12 cellular contexts compared by ENCODE assay signal in the genomic region with DNA sequence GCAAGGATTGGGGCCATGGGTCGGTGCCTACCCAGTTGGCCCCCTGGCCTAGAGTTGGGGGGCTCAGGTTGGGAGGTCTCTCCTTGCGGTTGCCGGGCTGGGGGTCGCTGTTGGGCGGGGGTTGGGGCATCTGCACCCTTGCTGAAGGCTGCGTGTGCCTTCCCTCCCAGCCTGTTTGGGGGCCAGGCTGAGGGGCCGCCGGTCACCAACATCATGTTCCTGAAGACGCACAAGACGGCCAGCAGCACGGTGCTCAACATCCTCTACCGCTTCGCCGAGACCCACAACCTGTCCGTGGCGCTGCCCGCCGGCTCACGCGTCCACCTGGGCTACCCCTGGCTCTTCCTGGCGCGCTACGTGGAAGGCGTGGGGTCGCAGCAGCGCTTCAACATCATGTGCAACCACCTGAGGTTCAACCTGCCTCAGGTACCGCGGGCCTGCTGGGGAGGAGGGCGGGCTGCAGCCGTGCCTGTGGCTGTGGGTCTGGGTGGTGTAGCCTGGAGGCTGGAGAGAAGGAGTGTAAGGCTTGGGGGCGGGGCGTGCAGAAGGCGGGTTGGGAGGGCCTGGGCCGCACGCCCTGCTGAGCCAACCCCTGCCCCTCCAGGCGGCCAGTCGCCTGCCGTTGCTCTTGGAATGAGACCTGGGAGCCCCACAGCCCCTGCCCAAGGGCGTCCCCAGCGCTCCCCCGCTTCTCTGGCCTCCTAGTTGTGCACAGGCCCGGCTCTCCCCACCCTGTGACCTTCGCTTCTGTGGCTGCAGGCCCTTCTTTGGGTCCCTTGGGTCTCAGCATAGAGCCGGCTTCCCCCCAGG. TPM values are rescaled to one million over a fixed set of nuclear protein-coding genes. Genes with fewer than 3 reads are reported as not detected.
A peak's percentile ranks its signal among the peaks of the same experiment; 100 is the strongest.
DNase-seq lines count a peak whose midpoint lies in the region; ATAC-seq, FAIRE-seq and TF ChIP-seq lines count a peak whose summit lies in the region.
"Had no signal": no experiment of that assay in that cellular context is flagged by ENCODE, and none has a peak within 500 bp of the region (broad histone marks: within the 10 kb centered on the region; RNA-seq: fewer than 3 reads in every experiment).

No MANE protein-coding gene starts in this region.

- no peak for TF ChIP-seq RAD21 in HepG2 (CRISPR knock-in tag; IDR thresholded peaks at IDR 0.05)

- H3K36me3 Mint-ChIP-seq in activated CD8-positive, alpha-beta memory T cell treated with anti-CD3 and anti-CD28 coated beads, Interleukin-2, amount 10 ng/mL, durations not matched to agents 7 days and 5 days: no peaks in the 10 kb centered on the region

- no peaks in the 10 kb centered on the region for H3K27me3 ChIP-seq in HepG2 (ENCODE audit: control insufficient read depth in 1 of 2, insufficient read depth in 2 of 2, low read length in 2 of 2)
- peaks cover 0 to 15% (median 4%) of the 10 kb centered on the region in 4 donors for H3K27me3 ChIP-seq in upper lobe of left lung

- H3K9me3 ChIP-seq in HepG2 (ENCODE audit: low read length): no peaks in the 10 kb centered on the region
- no peaks in the 10 kb centered on the region for H3K9me3 ChIP-seq in upper lobe of left lung

- H3K4me3 Mint-ChIP-seq in activated CD8-positive, alpha-beta memory T cell treated with anti-CD3 and anti-CD28 coated beads, Interleukin-2, amount 10 ng/mL, durations not matched to agents 7 days and 5 days: no peak overlapping the region
- H3K4me3 Mint-ChIP-seq: activated T-helper 1 cell treated with anti-CD3 and anti-CD28 coated beads, Interleukin-12 subunit alpha, Interleukin-12 subunit beta, Interleukin-2, Interleukin-4 antibody, amounts not matched to agents 30 ng/mL and 10 ng/mL and 1 ng/mL, durations not matched to agents 14 hours and 24 hours and 36 hours had no signal

- H3K9ac ChIP-seq in HepG2 (ENCODE audit: insufficient read depth, low read depth, low read length): no peak overlapping the region
- H3K9ac ChIP-seq: parathyroid adenoma had no signal

- DNase-seq in activated gamma-delta T cell treated with Interleukin-2 at 50 U/mL for 16 hours (peak; percentile 3), activated gamma-delta T cell (lab: John Stamatoyannopoulos, UW) (no peak), HepG2 (ENCODE audit: low spot score) (no peak), upper lobe of left lung (peak; percentile 18 to 77), G401 (ENCODE audit: low spot score) (no peak)
- peak; percentile 36 for DNase-seq in activated CD8-positive, alpha-beta memory T cell treated with anti-CD3 and anti-CD28 coated beads, Interleukin-2, amount 10 ng/mL, durations not matched to agents 7 days and 5 days
- DNase-seq: midbrain had no signal

- H2AFZ ChIP-seq in HepG2 (ENCODE audit: low read length): no peak overlapping the region
- H2AFZ ChIP-seq: parathyroid adenoma had no signal

- no peak overlapping the region for H3K4me2 ChIP-seq in HepG2 (ENCODE audit: low read depth, low read length)

- no peak for TF ChIP-seq CTCF in HepG2 (CRISPR knock-in tag; IDR thresholded peaks at IDR 0.05)
- TF ChIP-seq CTCF in upper lobe of left lung (IDR thresholded peaks at IDR 0.05): no peak

- WGBS in HepG2 (ENCODE audit: low lambda C conversion rate): 93% methylated on average over 43 of the region's 44 CpGs
- 79% methylated on average over 18 to 37 of the region's 44 CpGs for WGBS in upper lobe of left lung, 2 donors

- no peak for ATAC-seq in activated CD8-positive, alpha-beta memory T cell treated with anti-CD3 and anti-CD28 coated beads, Interleukin-2, amount 10 ng/mL, durations not matched to agents 7 days and 5 days
- ATAC-seq in HepG2: peak; percentile 5; the same call in 2 of the 3 replicates
- no peak for ATAC-seq in upper lobe of left lung (ENCODE audit: low FRiP score in 2 of 2)
- no peak for ATAC-seq in HG03439 (IDR thresholded peaks at IDR 0.05; ENCODE audit: unreplicated experiment)
- ATAC-seq in HG02938 (IDR thresholded peaks at IDR 0.05; ENCODE audit: unreplicated experiment): no peak

- H3K27ac Mint-ChIP-seq in activated CD8-positive, alpha-beta memory T cell treated with anti-CD3 and anti-CD28 coated beads, Interleukin-2, amount 10 ng/mL, durations not matched to agents 7 days and 5 days: no peak overlapping the region
- H3K27ac Mint-ChIP-seq: activated T-helper 1 cell treated with anti-CD3 and anti-CD28 coated beads, Interleukin-12 subunit alpha, Interleukin-12 subunit beta, Interleukin-2, Interleukin-4 antibody, amounts not matched to agents 30 ng/mL and 10 ng/mL and 1 ng/mL, durations not matched to agents 14 hours and 24 hours and 36 hours had no signal

- CTCF ChIA-PET in activated CD8-positive, alpha-beta memory T cell treated with anti-CD3 and anti-CD28 coated beads, Interleukin-2, amount 10 ng/mL, durations not matched to agents 7 days and 5 days (lab: Charles Lee): no interaction called here
- CTCF ChIA-PET in HepG2 (lab: Yijun Ruan, JAX; ENCODE audit: low intra/inter-chr PET ratio, low total read pairs): no interaction called here

- peaks cover 9% of the 10 kb centered on the region for H3K4me1 Mint-ChIP-seq in activated CD8-positive, alpha-beta memory T cell treated with anti-CD3 and anti-CD28 coated beads, Interleukin-2, amount 10 ng/mL, durations not matched to agents 7 days and 5 days

- TF ChIP-seq POLR2A in HepG2 (IDR thresholded peaks at IDR 0.05; ENCODE audit: insufficient read depth in 1 of 2, low read depth in 2 of 2, low read length in 2 of 2): no peak
- no peak for TF ChIP-seq POLR2A in upper lobe of left lung (IDR thresholded peaks at IDR 0.05)

- FAIRE-seq in HepG2 (lab: Jason Lieb, UNC): no peak

- TF ChIP-seq EP300 in HepG2 (IDR thresholded peaks at IDR 0.05; ENCODE audit: low read depth in 2 of 2, low read length in 2 of 2): no peak
- no peak for TF ChIP-seq EP300 in HepG2 (CRISPR knock-in tag; IDR thresholded peaks at IDR 0.05; ENCODE audit: borderline replicate concordance)
- TF ChIP-seq EP300 in upper lobe of left lung (IDR thresholded peaks at IDR 0.05): no peak

- H3K4me3 ChIP-seq in HepG2 (replicated peaks in 1 of 3; ENCODE audit: insufficient read depth in 1 of 3, low read depth in 2 of 3, low read length in 3 of 3): no peak overlapping the region; a peak in 1 of 6 replicates
- H3K4me3 ChIP-seq in upper lobe of left lung: no peak overlapping the region

- no TSS peak for BruUV-seq in HepG2 (replicated peaks; lab: Mats Ljungman, UMichigan)

- H3K79me2 ChIP-seq in HepG2 (ENCODE audit: insufficient read depth, low read length): no peaks in the 10 kb centered on the region
- H3K79me2 ChIP-seq: parathyroid adenoma had no signal

- H3K36me3 ChIP-seq in HepG2 (replicated peaks in 1 of 2; ENCODE audit: control insufficient read depth in 1 of 2, insufficient read depth in 2 of 2, low read length in 2 of 2) (no peaks in the 10 kb centered on the region), upper lobe of left lung (no peaks in the 10 kb centered on the region)

- H3K4me1 ChIP-seq in HepG2 (ENCODE audit: insufficient read depth, low read length) (peaks cover 31% of the 10 kb centered on the region), upper lobe of left lung (peaks cover 10 to 20% (median 18%) of the 10 kb centered on the region in 4 donors)

- POLR2A ChIA-PET in HepG2 (lab: Yijun Ruan, JAX): interaction anchor here (0.6 to 1.5 kb wide), 2 partner anchors 27 to 31 kb away, joined by 3 to 5 read pairs; no protein-coding TSS in a partner anchor

- in situ Hi-C loops in HepG2 (cut with HindIII; ENCODE audit: extremely low pct_ligation_motif_present, low pct_unique_long_range_greater_than_20kb): no loop called here
- in situ Hi-C loops in G401 (cut with HindIII; ENCODE audit: low sequenced_read_pairs): no loop called here

- intact Hi-C loops in HepG2 (cut with micrococcal nuclease; ENCODE audit: unreplicated experiment): loop anchor here (5.0 kb wide), 1 partner anchor 975 kb away; no protein-coding TSS in a partner anchor

- H3K27me3 Mint-ChIP-seq in activated CD8-positive, alpha-beta memory T cell treated with anti-CD3 and anti-CD28 coated beads, Interleukin-2, amount 10 ng/mL, durations not matched to agents 7 days and 5 days: peaks cover 8% of the 10 kb centered on the region

- H3K27ac ChIP-seq in HepG2 (ENCODE audit: extremely low read length, insufficient read depth, low read length) (no peak overlapping the region), upper lobe of left lung (no peak overlapping the region)
- H3K27ac ChIP-seq: parathyroid adenoma had no signal

- no peaks in the 10 kb centered on the region for H3K9me3 Mint-ChIP-seq in activated CD8-positive, alpha-beta memory T cell treated with anti-CD3 and anti-CD28 coated beads, Interleukin-2, amount 10 ng/mL, durations not matched to agents 7 days and 5 days (ENCODE audit: low read depth)
- H3K9me3 Mint-ChIP-seq: activated T-helper 1 cell treated with anti-CD3 and anti-CD28 coated beads, Interleukin-12 subunit alpha, Interleukin-12 subunit beta, Interleukin-2, Interleukin-4 antibody, amounts not matched to agents 30 ng/mL and 10 ng/mL and 1 ng/mL, durations not matched to agents 14 hours and 24 hours and 36 hours had no signal

- no peaks in the 10 kb centered on the region for H4K20me1 ChIP-seq in HepG2 (ENCODE audit: insufficient read depth, low read length)

RNA-seq across cellular contexts. Expression of gene NEU4, which starts 7.2 kb away (rescaled TPM):
- under 1 TPM in 1 of 2 experiments, not detected in 1; 0.12 TPM for total RNA-seq in activated CD8-positive, alpha-beta memory T cell treated with anti-CD3 and anti-CD28 coated beads, Interleukin-2, amount 10 ng/mL, durations not matched to agents 7 days and 5 days
- total RNA-seq in HepG2 (2016; rRNA removed; fragmentation: Illumina TruSeq; extraction: Trizol) (104 and 107 TPM in 2 replicates), upper lobe of left lung (1 to 10 TPM in 1 of 6 donors, not detected in 5; 2.9 TPM)
- 27.0 and 30.1 TPM in 2 replicates for total RNA-seq in HepG2 (2016; cell fraction: cytosol; rRNA removed; fragmentation: Illumina TruSeq; extraction: Trizol; ENCODE audit: low read depth)
- 108 and 118 TPM in 2 replicates for total RNA-seq in HepG2 (2016; cell fraction: insoluble cytoplasmic fraction; rRNA removed; fragmentation: Illumina TruSeq; extraction: Trizol)
- 67.8 and 70.6 TPM in 2 replicates for total RNA-seq in HepG2 (2016; cell fraction: membrane; rRNA removed; fragmentation: Illumina TruSeq; extraction: Trizol)
- 43.9 and 53.0 TPM in 2 replicates for total RNA-seq in HepG2 (2016; cell fraction: nucleus; rRNA removed; fragmentation: Illumina TruSeq; extraction: Trizol)
- polyA plus RNA-seq in HepG2 (2011; rRNA removed): 53.5 and 71.4 TPM in 2 replicates
- 52.8 and 126 TPM in 2 replicates for polyA plus RNA-seq in HepG2 (2011; cell fraction: cytosol; rRNA removed)
- polyA plus RNA-seq in HepG2 (2011; cell fraction: nucleus; rRNA removed): 167 and 187 TPM in 2 replicates
- 34.5 and 40.6 TPM in 2 replicates for polyA plus RNA-seq in HepG2 (2012)
- 23.8 and 25.7 TPM in 2 replicates for polyA plus RNA-seq in HepG2 (2016; cell fraction: cytosol; fragmentation: Illumina TruSeq; extraction: Trizol; ENCODE audit: low read depth)
- polyA plus RNA-seq in HepG2 (2016; cell fraction: insoluble cytoplasmic fraction; fragmentation: Illumina TruSeq; extraction: Trizol; ENCODE audit: low read depth): 96.8 and 121 TPM in 2 replicates
- polyA plus RNA-seq in HepG2 (2016; cell fraction: membrane; fragmentation: Illumina TruSeq; extraction: Trizol; ENCODE audit: low read depth): 48.5 and 51.3 TPM in 2 replicates
- polyA plus RNA-seq in HepG2 (2016; cell fraction: nucleus; fragmentation: Illumina TruSeq; extraction: Trizol; ENCODE audit: insufficient read depth, low read depth): 84.0 and 95.2 TPM in 2 replicates
- 114 TPM in 1 of 2 replicates, not detected in the other for polyA minus RNA-seq in HepG2 (2011; rRNA and poly(A)+ RNA removed; ENCODE audit: low replicate concordance)
- polyA minus RNA-seq in HepG2 (2011; cell fraction: cytosol; rRNA and poly(A)+ RNA removed): 45.5 and 50.7 TPM in 2 replicates
- 32.4 and 35.0 TPM in 2 replicates for polyA minus RNA-seq in HepG2 (2011; cell fraction: nucleus; rRNA and poly(A)+ RNA removed)
- not detected in 2 replicates for total RNA-seq in G401 (2014; rRNA removed; shearing (Covaris generic))

RNA-seq across cellular contexts. Expression of gene GAL3ST2, which starts 25.2 kb away (rescaled TPM):
- total RNA-seq in activated CD8-positive, alpha-beta memory T cell treated with anti-CD3 and anti-CD28 coated beads, Interleukin-2, amount 10 ng/mL, durations not matched to agents 7 days and 5 days: under 1 TPM in 1 of 2 experiments, not detected in 1; 0.20 TPM
- total RNA-seq in HepG2 (2016; rRNA removed; fragmentation: Illumina TruSeq; extraction: Trizol) (0.20 and 0.72 TPM in 2 replicates), upper lobe of left lung (1 to 10 TPM in 1 of 6 donors, under 1 TPM in 2, not detected in 3; 0.59 to 2.1 (median 0.91) TPM)
- total RNA-seq in HepG2 (2016; cell fraction: cytosol; rRNA removed; fragmentation: Illumina TruSeq; extraction: Trizol; ENCODE audit: low read depth): 0.30 TPM in 1 of 2 replicates, not detected in the other
- total RNA-seq in HepG2 (2016; cell fraction: insoluble cytoplasmic fraction; rRNA removed; fragmentation: Illumina TruSeq; extraction: Trizol): 0.32 and 0.36 TPM in 2 replicates
- 0.34 and 0.52 TPM in 2 replicates for total RNA-seq in HepG2 (2016; cell fraction: membrane; rRNA removed; fragmentation: Illumina TruSeq; extraction: Trizol)
- 0.72 and 0.75 TPM in 2 replicates for total RNA-seq in HepG2 (2016; cell fraction: nucleus; rRNA removed; fragmentation: Illumina TruSeq; extraction: Trizol)
- 0.17 and 0.30 TPM in 2 replicates for polyA plus RNA-seq in HepG2 (2011; rRNA removed)
- 0.14 and 0.27 TPM in 2 replicates for polyA plus RNA-seq in HepG2 (2011; cell fraction: cytosol; rRNA removed)
- 4.0 and 5.9 TPM in 2 replicates for polyA plus RNA-seq in HepG2 (2011; cell fraction: nucleus; rRNA removed)
- 0.87 and 1.1 TPM in 2 replicates for polyA plus RNA-seq in HepG2 (2012)
- 0.07 TPM in 1 of 2 replicates, not detected in the other for polyA plus RNA-seq in HepG2 (2016; cell fraction: cytosol; fragmentation: Illumina TruSeq; extraction: Trizol; ENCODE audit: low read depth)
- 0.29 and 0.79 TPM in 2 replicates for polyA plus RNA-seq in HepG2 (2016; cell fraction: insoluble cytoplasmic fraction; fragmentation: Illumina TruSeq; extraction: Trizol; ENCODE audit: low read depth)
- polyA plus RNA-seq in HepG2 (2016; cell fraction: membrane; fragmentation: Illumina TruSeq; extraction: Trizol; ENCODE audit: low read depth): 0.31 and 0.40 TPM in 2 replicates
- 2.5 and 3.4 TPM in 2 replicates for polyA plus RNA-seq in HepG2 (2016; cell fraction: nucleus; fragmentation: Illumina TruSeq; extraction: Trizol; ENCODE audit: insufficient read depth, low read depth)
- polyA minus RNA-seq in HepG2 (2011; rRNA and poly(A)+ RNA removed; ENCODE audit: low replicate concordance): 2.6 TPM in 1 of 2 replicates, not detected in the other
- 1.1 and 1.4 TPM in 2 replicates for polyA minus RNA-seq in HepG2 (2011; cell fraction: cytosol; rRNA and poly(A)+ RNA removed)
- 1.9 and 2.1 TPM in 2 replicates for polyA minus RNA-seq in HepG2 (2011; cell fraction: nucleus; rRNA and poly(A)+ RNA removed)
- total RNA-seq in G401 (2014; rRNA removed; shearing (Covaris generic)): not detected in 2 replicates
- total RNA-seq: dermis microvascular lymphatic vessel endothelial cell had no signal

RNA-seq across cellular contexts. Expression of gene PDCD1, which starts 56.9 kb away (rescaled TPM):
- total RNA-seq in activated CD8-positive, alpha-beta memory T cell treated with anti-CD3 and anti-CD28 coated beads, Interleukin-2, amount 10 ng/mL, durations not matched to agents 7 days and 5 days: 1 to 10 TPM; 2.2 to 4.1 TPM
- total RNA-seq in HepG2 (2016; rRNA removed; fragmentation: Illumina TruSeq; extraction: Trizol) (not detected in 2 replicates), upper lobe of left lung (1 to 10 TPM in 2 of 6 donors, under 1 TPM in 3, not detected in 1; 0.49 to 4.2 (median 0.91) TPM)
- not detected in 2 replicates for total RNA-seq in HepG2 (2016; cell fraction: cytosol; rRNA removed; fragmentation: Illumina TruSeq; extraction: Trizol; ENCODE audit: low read depth)
- total RNA-seq in HepG2 (2016; cell fraction: insoluble cytoplasmic fraction; rRNA removed; fragmentation: Illumina TruSeq; extraction: Trizol): 0.11 TPM in 1 of 2 replicates, not detected in the other
- total RNA-seq in HepG2 (2016; cell fraction: membrane; rRNA removed; fragmentation: Illumina TruSeq; extraction: Trizol): 0.09 TPM in 1 of 2 replicates, not detected in the other
- total RNA-seq in HepG2 (2016; cell fraction: nucleus; rRNA removed; fragmentation: Illumina TruSeq; extraction: Trizol): 0.59 TPM in 1 of 2 replicates, not detected in the other
- polyA plus RNA-seq in HepG2 (2011; rRNA removed): 0.04 and 0.31 TPM in 2 replicates
- 0.15 and 0.24 TPM in 2 replicates for polyA plus RNA-seq in HepG2 (2011; cell fraction: cytosol; rRNA removed)
- 0.18 and 0.19 TPM in 2 replicates for polyA plus RNA-seq in HepG2 (2011; cell fraction: nucleus; rRNA removed)
- polyA plus RNA-seq in HepG2 (2012): not detected in 2 replicates
- 0.41 TPM in 1 of 2 replicates, not detected in the other for polyA plus RNA-seq in HepG2 (2016; cell fraction: cytosol; fragmentation: Illumina TruSeq; extraction: Trizol; ENCODE audit: low read depth)
- polyA plus RNA-seq in HepG2 (2016; cell fraction: insoluble cytoplasmic fraction; fragmentation: Illumina TruSeq; extraction: Trizol; ENCODE audit: low read depth): not detected in 2 replicates
- polyA plus RNA-seq in HepG2 (2016; cell fraction: membrane; fragmentation: Illumina TruSeq; extraction: Trizol; ENCODE audit: low read depth): not detected in 2 replicates
- not detected in 2 replicates for polyA plus RNA-seq in HepG2 (2016; cell fraction: nucleus; fragmentation: Illumina TruSeq; extraction: Trizol; ENCODE audit: insufficient read depth, low read depth)
- polyA minus RNA-seq in HepG2 (2011; rRNA and poly(A)+ RNA removed; ENCODE audit: low replicate concordance): 0.70 TPM in 1 of 2 replicates, not detected in the other
- not detected in 2 replicates for polyA minus RNA-seq in HepG2 (2011; cell fraction: cytosol; rRNA and poly(A)+ RNA removed)
- polyA minus RNA-seq in HepG2 (2011; cell fraction: nucleus; rRNA and poly(A)+ RNA removed): not detected in 2 replicates
- total RNA-seq in G401 (2014; rRNA removed; shearing (Covaris generic)): 0.62 TPM in 1 of 2 replicates, not detected in the other
- total RNA-seq: dermis microvascular lymphatic vessel endothelial cell had no signal

Comparison
In these comparisons a context has a peak if more than half of its experiments do, and no peak if none do; other contexts are left out.
1. DNase-seq: peak in activated gamma-delta T cell treated with Interleukin-2 at 50 U/mL for 16 hours (single experiment), activated CD8-positive, alpha-beta memory T cell treated with anti-CD3 and anti-CD28 coated beads, Interleukin-2, amount 10 ng/mL, durations not matched to agents 7 days and 5 days (single experiment) and upper lobe of left lung (2 of 2); none in activated gamma-delta T cell (single experiment), HepG2 (single experiment) and G401 (single experiment).
2. RNA of gene NEU4, which starts 7.2 kb away (total RNA-seq): 27.0 to 118 TPM in HepG2; 0.12 TPM in activated CD8-positive, alpha-beta memory T cell treated with anti-CD3 and anti-CD28 coated beads, Interleukin-2, amount 10 ng/mL, durations not matched to agents 7 days and 5 days, 2.9 TPM in upper lobe of left lung and not detected in G401; every median in the first group is over 4 times any median in the second.